In the genomic region with DNA sequence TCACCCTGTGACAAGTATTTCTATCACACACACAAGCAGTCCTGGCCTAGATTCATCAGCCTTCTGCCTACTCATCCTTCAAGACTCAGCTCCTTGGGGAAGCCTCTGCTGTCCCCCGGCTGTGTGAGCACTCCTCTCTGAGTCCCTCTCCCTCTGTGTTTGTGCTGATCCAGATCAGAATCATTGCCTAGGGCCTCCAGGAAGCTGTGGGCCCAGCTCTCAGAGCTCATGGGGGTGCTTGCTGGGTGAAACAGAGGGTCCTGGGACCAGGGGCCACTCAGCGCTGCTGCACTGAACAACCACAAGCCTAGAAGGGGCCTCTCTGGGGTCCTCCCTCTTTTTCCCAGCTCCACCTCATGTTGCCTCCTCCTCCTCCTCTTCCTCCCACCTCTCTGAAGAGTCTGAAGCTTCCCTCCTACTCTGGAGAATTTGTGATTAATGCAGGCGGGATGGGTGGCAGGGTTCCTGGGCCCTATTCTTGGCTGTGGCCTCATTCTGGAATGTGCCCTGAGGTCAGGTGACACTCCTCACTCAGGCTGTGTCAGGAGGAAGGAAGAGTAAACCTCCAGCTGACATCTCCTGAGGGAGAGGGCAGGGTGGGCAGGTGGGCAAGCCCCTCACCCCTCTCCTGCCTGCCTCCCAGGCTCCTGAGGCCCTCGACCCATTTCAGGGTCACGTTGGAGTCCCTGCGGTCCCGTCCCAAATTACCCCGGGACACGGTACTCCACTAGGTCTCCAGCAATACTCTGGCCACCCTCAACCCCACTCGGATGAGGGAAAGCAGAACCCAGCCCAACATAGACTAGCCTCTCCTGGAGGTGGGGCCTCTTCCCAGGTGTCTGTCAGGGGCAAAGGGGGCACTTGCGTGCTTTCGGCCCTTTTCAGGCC, we compare ENCODE assay signal across 16 cellular contexts. TPM values are rescaled to one million over a fixed set of nuclear protein-coding genes. Genes with fewer than 3 reads are reported as not detected.
DNase-seq lines count a peak whose midpoint lies in the region; ATAC-seq, FAIRE-seq and TF ChIP-seq lines count a peak whose summit lies in the region.
"Had no signal": no experiment of that assay in that cellular context is flagged by ENCODE, and none has a peak within 500 bp of the region (broad histone marks: within the 10 kb centered on the region; RNA-seq: fewer than 3 reads in every experiment).

No MANE protein-coding gene starts in this region.

- ATAC-seq in K562, result no peak; the same call in 2 of the 3 replicates
- peak; percentile 37 to 38 for ATAC-seq in right cardiac atrium
- ATAC-seq in HG03432 (IDR thresholded peaks at IDR 0.05; ENCODE audit: unreplicated experiment), result no peak
- ATAC-seq: stimulated activated naive CD8-positive, alpha-beta T cell treated with anti-CD3 and anti-CD28 coated beads, Interleukin-15, amount 100 ng/mL, for 72 hours had no signal

- no peaks in the 10 kb centered on the region for H3K79me2 ChIP-seq in K562 (ENCODE audit: control insufficient read depth, insufficient read depth, low read length)

- no peak overlapping the region for H3K27ac Mint-ChIP-seq in activated naive CD4-positive, alpha-beta T cell treated with anti-CD3 and anti-CD28 coated beads for 36 hours
- H3K27ac Mint-ChIP-seq: activated T-helper 2 cell treated with anti-CD3 and anti-CD28 coated beads, Interferon-gamma antibody, Interleukin-2, Interleukin-4, amounts not matched to agents 10 μg/mL and 5 μg/mL and 100 μg/mL, durations not matched to agents 14 hours and 24 hours and 36 hours had no signal

- no peaks in the 10 kb centered on the region for H3K27me3 Mint-ChIP-seq in activated naive CD4-positive, alpha-beta T cell treated with anti-CD3 and anti-CD28 coated beads for 36 hours (ENCODE audit: low read depth)
- H3K27me3 Mint-ChIP-seq: stimulated activated naive CD8-positive, alpha-beta T cell treated with anti-CD3 and anti-CD28 coated beads, Interleukin-15, amount 100 ng/mL, for 72 hours had no signal

- intact Hi-C loops in K562 (cut with micrococcal nuclease), result no loop called here
- intact Hi-C loops in right cardiac atrium (cut with DNase I), result loop anchor here in 2 of 4 donors (10.0 kb wide), 1 partner anchor 301 kb away; a partner anchor contains a TSS
- intact Hi-C loops in activated naive CD4-positive, alpha-beta T cell treated with anti-CD3 and anti-CD28 coated beads for 36 hours (cut with micrococcal nuclease), result no loop called here

- no peak for TF ChIP-seq EP300 in K562 (IDR thresholded peaks at IDR 0.05; ENCODE audit: low read length)

- H3K36me3 Mint-ChIP-seq in activated naive CD4-positive, alpha-beta T cell treated with anti-CD3 and anti-CD28 coated beads for 36 hours (ENCODE audit: low read depth), result no peaks in the 10 kb centered on the region

- no peak overlapping the region for H3K4me2 ChIP-seq in K562 (ENCODE audit: insufficient read depth, low read length)
- H3K4me2 ChIP-seq in skeletal muscle satellite cell (ENCODE audit: low read length), result peak overlapping the region; percentile 12
- H3K4me2 ChIP-seq: KMS-11 had no signal

- 46% methylated on average over 12 of the region's 12 CpGs for WGBS in K562 (ENCODE audit: insufficient coverage, low coverage, missing lambda C conversion rate)
- 75% methylated on average over 12 of the region's 12 CpGs for WGBS in right cardiac atrium

- no peak for FAIRE-seq in K562 (lab: Jason Lieb, UNC)
- FAIRE-seq: colon had no signal

- no TSS peak for BruUV-seq in K562 (replicated peaks; lab: Mats Ljungman, UMichigan)

- in situ Hi-C loops in K562 (cut with MboI), result no loop called here

- H3K27ac ChIP-seq in K562 (ENCODE audit: extremely low read depth, low read depth, low read length) (no peak overlapping the region), right cardiac atrium (ENCODE audit: low read length) (peak overlapping the region; percentile 70)
- H3K27ac ChIP-seq: KMS-11 had no signal

- no peaks in the 10 kb centered on the region for H3K9me1 ChIP-seq in K562 (ENCODE audit: control insufficient read depth, insufficient read depth, low read length)

- peaks cover 0 to 4% of the 10 kb centered on the region in 2 experiments; a peak in 1 of 5 replicates for H3K4me1 ChIP-seq in K562 (replicated peaks in 1 of 2; ENCODE audit: control insufficient read depth in 2 of 2, insufficient read depth in 2 of 2, low read length in 2 of 2)
- no peaks in the 10 kb centered on the region for H3K4me1 ChIP-seq in right cardiac atrium (ENCODE audit: control insufficient read depth, insufficient read depth, low read length)
- peaks cover 7% of the 10 kb centered on the region for H3K4me1 ChIP-seq in skeletal muscle satellite cell (ENCODE audit: control insufficient read depth, insufficient read depth, low read length)

- no peak overlapping the region for H3K4me3 Mint-ChIP-seq in activated naive CD4-positive, alpha-beta T cell treated with anti-CD3 and anti-CD28 coated beads for 36 hours
- H3K4me3 Mint-ChIP-seq: stimulated activated naive CD8-positive, alpha-beta T cell treated with anti-CD3 and anti-CD28 coated beads, Interleukin-15, amount 100 ng/mL, for 72 hours had no signal

- no peak overlapping the region for H3K4me3 ChIP-seq in K562
- H3K4me3 ChIP-seq in right cardiac atrium (ENCODE audit: low read length), result no peak overlapping the region
- no peak overlapping the region for H3K4me3 ChIP-seq in skeletal muscle satellite cell (ENCODE audit: low read length)

- H3K9ac ChIP-seq in K562 (ENCODE audit: insufficient read depth in 1 of 2, low read depth in 2 of 2, low read length in 2 of 2) (peak overlapping the region in 1 of 2 experiments; percentile 65; a peak in 2 of 4 replicates), skeletal muscle satellite cell (ENCODE audit: low read depth, low read length) (no peak overlapping the region)
- H3K9ac ChIP-seq: KMS-11 had no signal

- H4K20me1 ChIP-seq in K562 (replicated peaks; ENCODE audit: control insufficient read depth, insufficient read depth, low read length), result no peaks in the 10 kb centered on the region

- no peak overlapping the region for H2AFZ ChIP-seq in K562 (ENCODE audit: low read depth, low read length)

- peak; percentile 23 for DNase-seq in HCEC 1CT
- no peak for DNase-seq in K562 (ENCODE audit: extremely low read depth in 1 of 4, low spot score in 3 of 4)
- DNase-seq in right cardiac atrium, result peak in 1 of 3 donors; percentile 54
- no peak for DNase-seq in activated naive CD4-positive, alpha-beta T cell treated with anti-CD3 and anti-CD28 coated beads for 36 hours
- DNase-seq in NOMO-1 (lab: John Stamatoyannopoulos, UW; ENCODE audit: unreplicated experiment in 2 of 2), result no peak
- no peak for DNase-seq in NCI-H2029 (lab: John Stamatoyannopoulos, UW)
- DNase-seq: activated CD4-positive, CD25-positive, alpha-beta regulatory T cell; hippocampal formation; SIG-M5; stimulated activated CD4-positive, alpha-beta T cell treated with anti-CD3 and anti-CD28 coated beads, Interleukin-1b, Interleukin-23, amount 100 ng/mL, for 48 hours; stimulated activated naive CD8-positive, alpha-beta T cell treated with anti-CD3 and anti-CD28 coated beads, Interleukin-15, amount 100 ng/mL, for 72 hours had no signal

- CTCF ChIA-PET in K562 (lab: Yijun Ruan, JAX; ENCODE audit: low intra/inter-chr PET ratio), result interaction anchor here (6.1 kb wide), 1 partner anchor 63 kb away, joined by 72 read pairs; no protein-coding TSS in a partner anchor
- CTCF ChIA-PET in activated naive CD4-positive, alpha-beta T cell treated with anti-CD3 and anti-CD28 coated beads for 36 hours (lab: Charles Lee), result interaction anchor here (1.1 kb wide), 1 partner anchor 28 kb away, joined by 3 read pairs; no protein-coding TSS in a partner anchor

- TF ChIP-seq POLR2A in K562 (conservative IDR thresholded peaks at IDR 0.05), result no peak

- POLR2A ChIA-PET in K562 (lab: Yijun Ruan, JAX), result interaction anchor here (0.6 to 2.5 kb wide), 4 partner anchors 7 to 21 kb away, joined by 3 to 10 read pairs (median 4); a partner anchor contains a TSS

- H3K4me1 Mint-ChIP-seq in activated naive CD4-positive, alpha-beta T cell treated with anti-CD3 and anti-CD28 coated beads for 36 hours (ENCODE audit: low read depth), result peaks cover 3% of the 10 kb centered on the region
- H3K4me1 Mint-ChIP-seq: stimulated activated naive CD8-positive, alpha-beta T cell treated with anti-CD3 and anti-CD28 coated beads, Interleukin-15, amount 100 ng/mL, for 72 hours had no signal

- H3K9me3 Mint-ChIP-seq in activated naive CD4-positive, alpha-beta T cell treated with anti-CD3 and anti-CD28 coated beads for 36 hours, result no peaks in the 10 kb centered on the region
- H3K9me3 Mint-ChIP-seq: activated T-helper 2 cell treated with anti-CD3 and anti-CD28 coated beads, Interferon-gamma antibody, Interleukin-2, Interleukin-4, amounts not matched to agents 10 μg/mL and 5 μg/mL and 100 μg/mL, durations not matched to agents 14 hours and 24 hours and 36 hours; stimulated activated naive CD8-positive, alpha-beta T cell treated with anti-CD3 and anti-CD28 coated beads, Interleukin-15, amount 100 ng/mL, for 72 hours had no signal

- H3K36me3 ChIP-seq in K562 (ENCODE audit: control insufficient read depth, insufficient read depth, low read length), result no peaks in the 10 kb centered on the region
- no peaks in the 10 kb centered on the region for H3K36me3 ChIP-seq in skeletal muscle satellite cell (ENCODE audit: insufficient read depth, low read length)

- peaks cover 2% of the 10 kb centered on the region; the same call in 1 of the 2 replicates for H3K9me3 ChIP-seq in K562 (replicated peaks; ENCODE audit: control insufficient read depth, insufficient read depth, low read depth, low read length)
- H3K9me3 ChIP-seq in right cardiac atrium (ENCODE audit: control insufficient read depth, low read length), result no peaks in the 10 kb centered on the region
- H3K9me3 ChIP-seq in skeletal muscle satellite cell (replicated peaks; ENCODE audit: low read length), result no peaks in the 10 kb centered on the region

- TF ChIP-seq CTCF in K562 (IDR thresholded peaks at IDR 0.05 in 2 of 3, conservative IDR thresholded peaks at IDR 0.05 in 1 of 3; ENCODE audit: insufficient read depth in 2 of 3, low read depth in 1 of 3, low read length in 3 of 3), result no peak

- H3K27me3 ChIP-seq in K562 (ENCODE audit: control insufficient read depth in 2 of 2, insufficient read depth in 2 of 2, low read length in 2 of 2), result no peaks in the 10 kb centered on the region
- no peaks in the 10 kb centered on the region for H3K27me3 ChIP-seq in right cardiac atrium (ENCODE audit: control insufficient read depth, insufficient read depth)
- H3K27me3 ChIP-seq in skeletal muscle satellite cell (ENCODE audit: control insufficient read depth, insufficient read depth, low read length), result no peaks in the 10 kb centered on the region

- no peak for TF ChIP-seq RAD21 in K562 (CRISPR knock-in tag; conservative IDR thresholded peaks at IDR 0.05 in 1 of 2, IDR thresholded peaks at IDR 0.05 in 1 of 2)

RNA-seq across cellular contexts. Expression of a gene that starts 10.1 kb away (rescaled TPM):
- not detected in 2 replicates for total RNA-seq in K562 (2011; cell fraction: chromatin; rRNA removed; ENCODE audit: low replicate concordance)
- total RNA-seq in K562 (2011; cell fraction: nucleolus; rRNA removed), result not detected in 2 replicates
- total RNA-seq in K562 (2011; cell fraction: nucleoplasm; rRNA removed), result not detected in 2 replicates
- total RNA-seq in K562 (2014; rRNA removed) (not detected in 2 replicates), K562 (2014; rRNA removed; fragmentation: Illumina TruSeq; extraction: Trizol) (not detected in 2 replicates), K562 (2015; rRNA removed; fragmentation: Illumina TruSeq; extraction: Trizol) (not detected in 2 replicates), K562 (2021) (0.07 TPM in 1 of 2 replicates, not detected in the other), right cardiac atrium (1 to 10 TPM in 2 of 4 donors, under 1 TPM in 2; 0.68 to 3.0 (median 1.4) TPM)
- polyA plus RNA-seq in K562 (2011; rRNA removed) (not detected in 2 replicates), K562 (2014; fragmentation: Illumina TruSeq; extraction: Trizol) (not detected in 2 replicates), K562 (2014; fragmentation: Nextera tagmentation; extraction: Ambion mirVana) (not detected), K562 (2014; rRNA removed) (not detected in 2 replicates), right cardiac atrium (1.1 TPM)
- not detected in 2 replicates for polyA plus RNA-seq in K562 (2011; cell fraction: cytosol; rRNA removed)
- polyA plus RNA-seq in K562 (2011; cell fraction: nucleus; rRNA removed), result 0.04 TPM in 1 of 2 replicates, not detected in the other
- 0.01 and 0.03 TPM in 2 replicates for polyA plus RNA-seq in K562 (2012)
- not detected in 2 replicates for polyA minus RNA-seq in K562 (2011; rRNA and poly(A)+ RNA removed)
- not detected in 2 replicates for polyA minus RNA-seq in K562 (2011; cell fraction: cytosol; rRNA and poly(A)+ RNA removed)
- not detected in 2 replicates for polyA minus RNA-seq in K562 (2011; cell fraction: nucleus; rRNA and poly(A)+ RNA removed)
- not detected in 2 replicates for total RNA-seq in skeletal muscle satellite cell (2012; rRNA removed)
- not detected for total RNA-seq in activated naive CD4-positive, alpha-beta T cell treated with anti-CD3 and anti-CD28 coated beads for 36 hours
- total RNA-seq: activated T-helper 2 cell treated with anti-CD3 and anti-CD28 coated beads, Interferon-gamma antibody, Interleukin-2, Interleukin-4, amounts not matched to agents 10 μg/mL and 5 μg/mL and 100 μg/mL, durations not matched to agents 14 hours and 24 hours and 36 hours had no signal

RNA-seq across cellular contexts. Expression of a gene that starts 20.6 kb away (rescaled TPM):
- total RNA-seq in K562 (2011; cell fraction: chromatin; rRNA removed; ENCODE audit: low replicate concordance), result 10.4 and 18.1 TPM in 2 replicates
- total RNA-seq in K562 (2011; cell fraction: nucleolus; rRNA removed), result 14.8 and 18.2 TPM in 2 replicates
- total RNA-seq in K562 (2011; cell fraction: nucleoplasm; rRNA removed), result 19.9 and 21.5 TPM in 2 replicates
- 4.8 and 13.9 TPM in 2 replicates for total RNA-seq in K562 (2014; rRNA removed)
- total RNA-seq in K562 (2014; rRNA removed; fragmentation: Illumina TruSeq; extraction: Trizol), result 12.4 and 13.2 TPM in 2 replicates
- 13.2 TPM in 2 replicates for total RNA-seq in K562 (2015; rRNA removed; fragmentation: Illumina TruSeq; extraction: Trizol)
- 29.9 and 31.0 TPM in 2 replicates for total RNA-seq in K562 (2021)
- polyA plus RNA-seq in K562 (2011; rRNA removed), result 10.5 and 10.8 TPM in 2 replicates
- 8.5 and 9.7 TPM in 2 replicates for polyA plus RNA-seq in K562 (2011; cell fraction: cytosol; rRNA removed)
- 17.6 and 24.1 TPM in 2 replicates for polyA plus RNA-seq in K562 (2011; cell fraction: nucleus; rRNA removed)
- 16.9 and 24.9 TPM in 2 replicates for polyA plus RNA-seq in K562 (2012)
- polyA plus RNA-seq in K562 (2014; fragmentation: Illumina TruSeq; extraction: Trizol), result 14.9 and 17.6 TPM in 2 replicates
- 10 to 100 TPM; 44.9 to 63.7 TPM for polyA plus RNA-seq in K562 (2014; fragmentation: Nextera tagmentation; extraction: Ambion mirVana)
- 10.9 and 11.8 TPM in 2 replicates for polyA plus RNA-seq in K562 (2014; rRNA removed)
- polyA minus RNA-seq in K562 (2011; rRNA and poly(A)+ RNA removed), result 19.1 and 19.5 TPM in 2 replicates
- 13.5 and 14.2 TPM in 2 replicates for polyA minus RNA-seq in K562 (2011; cell fraction: cytosol; rRNA and poly(A)+ RNA removed)
- polyA minus RNA-seq in K562 (2011; cell fraction: nucleus; rRNA and poly(A)+ RNA removed), result 22.5 and 23.9 TPM in 2 replicates
- 10 to 100 TPM; 51.0 to 73.2 (median 65.0) TPM for total RNA-seq in right cardiac atrium
- polyA plus RNA-seq in right cardiac atrium, result 31.0 TPM
- 4.6 and 6.3 TPM in 2 replicates for total RNA-seq in skeletal muscle satellite cell (2012; rRNA removed)
- 10 to 100 TPM; 40.7 to 44.7 TPM for total RNA-seq in activated naive CD4-positive, alpha-beta T cell treated with anti-CD3 and anti-CD28 coated beads for 36 hours

Comparison
In these comparisons a context has a peak if more than half of its experiments do, and no peak if none do; other contexts are left out.
1. ATAC-seq: peak in right cardiac atrium (2 of 2); none in K562 (single experiment) and HG03432 (single experiment).